ENCODE assay signal across 8 cellular contexts in genomic region chr6:33323623-33323948, GRCh38. TPM values are rescaled to one million over a fixed set of nuclear protein-coding genes. Genes with fewer than 3 reads are reported as not detected.
A peak's percentile ranks its signal among the peaks of the same experiment; 100 is the strongest.
DNase-seq lines count a peak whose midpoint lies in the region; TF ChIP-seq lines count a peak whose summit lies in the region.

No MANE protein-coding gene starts in this region.

- H3K9me3 ChIP-seq in effector memory CD4-positive, alpha-beta T cell (ENCODE audit: control insufficient read depth, low read length) = no peaks in the 10 kb centered on the region
- H3K9me3 ChIP-seq in ovary = no peaks in the 10 kb centered on the region

- no peak for TF ChIP-seq EP300 in ovary (IDR thresholded peaks at IDR 0.05)

- peaks cover 35% of the 10 kb centered on the region for H3K4me1 ChIP-seq in effector memory CD4-positive, alpha-beta T cell (ENCODE audit: control insufficient read depth, insufficient read depth, low read length, poor library complexity, severe bottlenecking)
- H3K4me1 ChIP-seq in ovary (ENCODE audit: insufficient read depth) = peaks cover 6% of the 10 kb centered on the region

- peaks cover 26% of the 10 kb centered on the region for H3K36me3 ChIP-seq in effector memory CD4-positive, alpha-beta T cell (ENCODE audit: control insufficient read depth, insufficient read depth, low read length)
- H3K36me3 ChIP-seq in ovary = no peaks in the 10 kb centered on the region

- peak; percentile 19 for DNase-seq in activated gamma-delta T cell treated with Interleukin-2 at 50 U/mL for 16 hours
- DNase-seq in activated gamma-delta T cell (lab: John Stamatoyannopoulos, UW) = no peak
- peak; percentile 90 for DNase-seq in NCI-H69 (lab: John Stamatoyannopoulos, UW)
- no peak for DNase-seq in effector memory CD4-positive, alpha-beta T cell
- DNase-seq in ovary = peak in 2 of 5 donors; percentile 53 to 55
- DNase-seq in stimulated activated CD4-positive, alpha-beta T cell treated with anti-CD3 and anti-CD28 coated beads, Interleukin-4, amount 100 ng/mL, for 1 hour = no peak
- DNase-seq in SIG-M5 (lab: John Stamatoyannopoulos, UW) = no peak
- no peak for DNase-seq in DMS153 (lab: John Stamatoyannopoulos, UW)

- H3K27ac ChIP-seq in effector memory CD4-positive, alpha-beta T cell (ENCODE audit: insufficient read depth, low read length, poor library complexity, severe bottlenecking) = peak overlapping the region; percentile 84
- peak overlapping the region in 1 of 2 donors; percentile 66 for H3K27ac ChIP-seq in ovary

- no peaks in the 10 kb centered on the region for H3K27me3 ChIP-seq in effector memory CD4-positive, alpha-beta T cell (replicated peaks; ENCODE audit: control insufficient read depth, insufficient read depth, low read length, poor library complexity, severe bottlenecking)
- no peaks in the 10 kb centered on the region for H3K27me3 ChIP-seq in ovary

- intact Hi-C loops in ovary (cut with DNase I) = no loop called here

- H3K4me3 ChIP-seq in effector memory CD4-positive, alpha-beta T cell (ENCODE audit: insufficient read depth, low read depth, low read length, poor library complexity, severe bottlenecking) = peak overlapping the region; percentile 89
- H3K4me3 ChIP-seq in ovary = peak overlapping the region; percentile 81

- TF ChIP-seq CTCF in ovary (IDR thresholded peaks at IDR 0.05) = no peak

- TF ChIP-seq POLR2A in ovary (IDR thresholded peaks at IDR 0.05) = no peak

- WGBS in ovary, 3 donors = 1% methylated on average over 12 of the region's 12 CpGs

RNA-seq across cellular contexts. Expression of gene DAXX, which starts 0.8 kb away (rescaled TPM):
- 10 to 100 TPM; 18.8 to 38.9 (median 33.4) TPM for total RNA-seq in ovary
- polyA plus RNA-seq in ovary = 10 to 100 TPM; 30.8 to 81.5 TPM

RNA-seq across cellular contexts. Expression of gene ZBTB22, which starts 6.0 kb away (rescaled TPM):
- total RNA-seq in ovary = 10 to 100 TPM; 17.9 to 38.0 (median 26.1) TPM
- 10 to 100 TPM; 13.7 to 26.5 TPM for polyA plus RNA-seq in ovary

RNA-seq across cellular contexts. Expression of gene TAPBP, which starts 9.7 kb away (rescaled TPM):
- 100 to 1,000 TPM in 1 of 7 donors, 10 to 100 TPM in 6; 33.7 to 121 (median 66.9) TPM for total RNA-seq in ovary
- 10 to 100 TPM; 24.4 to 40.5 TPM for polyA plus RNA-seq in ovary

RNA-seq across cellular contexts. Expression of gene RGL2, which starts 24.8 kb away (rescaled TPM):
- 10 to 100 TPM; 41.4 to 82.0 (median 64.9) TPM for total RNA-seq in ovary
- 10 to 100 TPM; 26.9 to 66.0 TPM for polyA plus RNA-seq in ovary

RNA-seq across cellular contexts. Expression of gene PFDN6, which starts 34.2 kb away (rescaled TPM):
- total RNA-seq in ovary = 10 to 100 TPM in 6 of 7 donors, 1 to 10 TPM in 1; 9.8 to 46.8 (median 42.0) TPM
- polyA plus RNA-seq in ovary = 10 to 100 TPM; 80.3 to 83.0 TPM

Comparison
In these comparisons a context has a peak if more than half of its experiments do, and no peak if none do; other contexts are left out.
1. DNase-seq: peak in activated gamma-delta T cell treated with Interleukin-2 at 50 U/mL for 16 hours (single experiment) and NCI-H69 (single experiment); none in activated gamma-delta T cell (single experiment), effector memory CD4-positive, alpha-beta T cell (0 of 3), stimulated activated CD4-positive, alpha-beta T cell treated with anti-CD3 and anti-CD28 coated beads, Interleukin-4, amount 100 ng/mL, for 1 hour (single experiment), SIG-M5 (single experiment) and DMS153 (single experiment).